ENCODE assay signal across 11 cellular contexts in genomic region chr4:76252271-76252653, GRCh38. TPM values are rescaled to one million over a fixed set of nuclear protein-coding genes. Genes with fewer than 3 reads are reported as not detected.
DNase-seq lines count a peak whose midpoint lies in the region; ATAC-seq and TF ChIP-seq lines count a peak whose summit lies in the region.
"Had no signal": no experiment of that assay in that cellular context is flagged by ENCODE, and none has a peak within 500 bp of the region (broad histone marks: within the 10 kb centered on the region; RNA-seq: fewer than 3 reads in every experiment).

No MANE protein-coding gene starts in this region.

- peaks cover 3% of the 10 kb centered on the region for H3K27me3 ChIP-seq in transverse colon

- no peak for ATAC-seq in activated T-cell treated with anti-CD3 and anti-CD28 coated beads, Interleukin-2, amount 50 U/mL, for 4 hours
- no peak for ATAC-seq in effector memory CD8-positive, alpha-beta T cell (replicated peaks)
- ATAC-seq in activated naive CD4-positive, alpha-beta T cell treated with anti-CD3 and anti-CD28 coated beads, Interleukin-2, amount 50 U/mL, for 72 hours = no peak

- H3K9me3 ChIP-seq in transverse colon = no peaks in the 10 kb centered on the region
- H3K9me3 ChIP-seq: A549 had no signal

- WGBS in transverse colon (ENCODE audit: low coverage in 1 of 2), 2 donors = 91 to 92% methylated on average over 4 to 8 of the region's 8 CpGs

- H3K4me3 Mint-ChIP-seq in activated T-cell treated with anti-CD3 and anti-CD28 coated beads, Interleukin-2, amount 50 U/mL, for 4 hours = peak overlapping the region; percentile 55
- H3K4me3 Mint-ChIP-seq in effector memory CD8-positive, alpha-beta T cell = peak overlapping the region; percentile 70 to 90
- H3K4me3 Mint-ChIP-seq in nephron = peak overlapping the region; percentile 70 to 87 (median 84)

- in situ Hi-C loops in transverse colon (cut with MboI; ENCODE audit: low pct_ligation_motif_present in 1 of 4, low pct_unique_long_range_greater_than_20kb in 1 of 4, low sequenced_read_pairs in 3 of 4) = no loop called here
- in situ Hi-C loops in KBM-7 (cut with MboI; ENCODE audit: low pct_unique_long_range_greater_than_20kb, low sequenced_read_pairs) = no loop called here

- peak overlapping the region in 3 of 4 donors; percentile 46 to 54 (median 47) for H3K27ac ChIP-seq in transverse colon

- DNase-seq in activated T-cell treated with anti-CD3 and anti-CD28 coated beads, Interleukin-2, amount 50 U/mL, for 4 hours = no peak
- no peak for DNase-seq in activated T-cell treated with anti-CD3 and anti-CD28 coated beads, Interleukin-2, amount 50 U/mL, for 1 hour
- DNase-seq in effector memory CD8-positive, alpha-beta T cell = no peak
- DNase-seq in transverse colon (no peak), KBM-7 (no peak)
- no peak for DNase-seq in activated naive CD4-positive, alpha-beta T cell treated with anti-CD3 and anti-CD28 coated beads, Interleukin-2, amount 50 U/mL, for 72 hours (ENCODE audit: low spot score in 2 of 2)
- no peak for DNase-seq in stimulated activated CD4-positive, alpha-beta T cell treated with anti-CD3 and anti-CD28 coated beads, Interleukin-1b, Interleukin-23, amount 100 ng/mL, for 48 hours
- DNase-seq: activated CD4-positive, alpha-beta T cell treated with anti-CD3 and anti-CD28 coated beads for 1 hour had no signal

- TF ChIP-seq CTCF in nephron (IDR thresholded peaks at IDR 0.05; ENCODE audit: unreplicated experiment in 3 of 3) (no peak), transverse colon (IDR thresholded peaks at IDR 0.05) (no peak)

- H3K4me3 ChIP-seq in transverse colon = peak overlapping the region in 3 of 4 donors; percentile 38 to 60 (median 50)

- no peak overlapping the region for H3K27ac Mint-ChIP-seq in effector memory CD8-positive, alpha-beta T cell
- no peak overlapping the region for H3K27ac Mint-ChIP-seq in nephron
- no peak overlapping the region for H3K27ac Mint-ChIP-seq in activated naive CD4-positive, alpha-beta T cell treated with anti-CD3 and anti-CD28 coated beads, Interleukin-2, amount 50 U/mL, for 72 hours
- H3K27ac Mint-ChIP-seq: naive thymus-derived CD4-positive, alpha-beta T cell had no signal

- no peaks in the 10 kb centered on the region for H3K36me3 Mint-ChIP-seq in activated T-cell treated with anti-CD3 and anti-CD28 coated beads, Interleukin-2, amount 50 U/mL, for 4 hours (ENCODE audit: insufficient read depth)
- H3K36me3 Mint-ChIP-seq in effector memory CD8-positive, alpha-beta T cell (ENCODE audit: insufficient read depth) = peaks cover 3% of the 10 kb centered on the region
- no peaks in the 10 kb centered on the region for H3K36me3 Mint-ChIP-seq in nephron (ENCODE audit: low read depth)
- H3K36me3 Mint-ChIP-seq in activated naive CD4-positive, alpha-beta T cell treated with anti-CD3 and anti-CD28 coated beads, Interleukin-2, amount 50 U/mL, for 72 hours = no peaks in the 10 kb centered on the region
- H3K36me3 Mint-ChIP-seq: naive thymus-derived CD4-positive, alpha-beta T cell had no signal

- intact Hi-C loops in transverse colon (cut with DNase I; ENCODE audit: low total_unique reads) = loop anchor here (5.0 kb wide), 1 partner anchor 75 kb away; no protein-coding TSS in a partner anchor

- TF ChIP-seq POLR2A in transverse colon (IDR thresholded peaks at IDR 0.05) = no peak

- TF ChIP-seq EP300 in transverse colon (IDR thresholded peaks at IDR 0.05; ENCODE audit: low read depth) = no peak

- H3K9me3 Mint-ChIP-seq in activated T-cell treated with anti-CD3 and anti-CD28 coated beads, Interleukin-2, amount 50 U/mL, for 4 hours = no peaks in the 10 kb centered on the region
- H3K9me3 Mint-ChIP-seq in effector memory CD8-positive, alpha-beta T cell = no peaks in the 10 kb centered on the region
- no peaks in the 10 kb centered on the region for H3K9me3 Mint-ChIP-seq in nephron
- H3K9me3 Mint-ChIP-seq in activated naive CD4-positive, alpha-beta T cell treated with anti-CD3 and anti-CD28 coated beads, Interleukin-2, amount 50 U/mL, for 72 hours = no peaks in the 10 kb centered on the region

- peaks cover 63% of the 10 kb centered on the region for H3K27me3 Mint-ChIP-seq in activated T-cell treated with anti-CD3 and anti-CD28 coated beads, Interleukin-2, amount 50 U/mL, for 4 hours (ENCODE audit: low read depth)
- peaks cover 83 to 91% of the 10 kb centered on the region in 2 donors for H3K27me3 Mint-ChIP-seq in effector memory CD8-positive, alpha-beta T cell
- peaks cover 66% of the 10 kb centered on the region for H3K27me3 Mint-ChIP-seq in nephron (ENCODE audit: low read depth)

- H3K4me1 Mint-ChIP-seq in activated T-cell treated with anti-CD3 and anti-CD28 coated beads, Interleukin-2, amount 50 U/mL, for 4 hours (ENCODE audit: low read depth) = peaks cover 4% of the 10 kb centered on the region
- peaks cover 4 to 8% of the 10 kb centered on the region in 2 donors for H3K4me1 Mint-ChIP-seq in effector memory CD8-positive, alpha-beta T cell (ENCODE audit: low read depth in 2 of 2)
- H3K4me1 Mint-ChIP-seq in nephron = peaks cover 8% of the 10 kb centered on the region

- peaks cover 4 to 12% (median 7%) of the 10 kb centered on the region in 4 donors for H3K4me1 ChIP-seq in transverse colon

- no peaks in the 10 kb centered on the region for H3K36me3 ChIP-seq in transverse colon

RNA-seq across cellular contexts. Expression of gene FAM47E, which starts 0.7 kb away (rescaled TPM):
- not detected for total RNA-seq in activated T-cell treated with anti-CD3 and anti-CD28 coated beads, Interleukin-2, amount 50 U/mL, for 4 hours
- 1 to 10 TPM in 3 of 4 donors, under 1 TPM in 1; 0.20 to 7.8 (median 2.8) TPM for total RNA-seq in transverse colon
- total RNA-seq in activated naive CD4-positive, alpha-beta T cell treated with anti-CD3 and anti-CD28 coated beads, Interleukin-2, amount 50 U/mL, for 72 hours = not detected

RNA-seq across cellular contexts. Expression of gene SCARB2, which starts 38.6 kb away (rescaled TPM):
- 1 to 10 TPM; 3.5 to 5.3 (median 4.6) TPM for total RNA-seq in activated T-cell treated with anti-CD3 and anti-CD28 coated beads, Interleukin-2, amount 50 U/mL, for 4 hours
- total RNA-seq in transverse colon = 100 to 1,000 TPM; 139 to 210 (median 194) TPM
- total RNA-seq in activated naive CD4-positive, alpha-beta T cell treated with anti-CD3 and anti-CD28 coated beads, Interleukin-2, amount 50 U/mL, for 72 hours = 1 to 10 TPM; 2.3 to 6.5 TPM

RNA-seq across cellular contexts. Expression of gene STBD1, which starts 54.3 kb away (rescaled TPM):
- total RNA-seq in activated T-cell treated with anti-CD3 and anti-CD28 coated beads, Interleukin-2, amount 50 U/mL, for 4 hours = under 1 TPM; 0.23 to 0.52 (median 0.34) TPM
- total RNA-seq in transverse colon = 10 to 100 TPM in 3 of 4 donors, 1 to 10 TPM in 1; 5.4 to 48.7 (median 17.0) TPM
- under 1 TPM in 1 of 2 donors, not detected in 1; 0.19 TPM for total RNA-seq in activated naive CD4-positive, alpha-beta T cell treated with anti-CD3 and anti-CD28 coated beads, Interleukin-2, amount 50 U/mL, for 72 hours

Comparison
In these comparisons a context has a peak if more than half of its experiments do, and no peak if none do; other contexts are left out.
1. RNA of gene SCARB2, which starts 38.6 kb away (total RNA-seq): 139 to 210 TPM in transverse colon; 2.3 to 6.5 TPM in activated naive CD4-positive, alpha-beta T cell treated with anti-CD3 and anti-CD28 coated beads, Interleukin-2, amount 50 U/mL, for 72 hours and 3.5 to 5.3 TPM in activated T-cell treated with anti-CD3 and anti-CD28 coated beads, Interleukin-2, amount 50 U/mL, for 4 hours; every median in the first group is over 10 times any median in the second.
2. RNA of gene STBD1, which starts 54.3 kb away (total RNA-seq): 5.4 to 48.7 TPM in transverse colon; 0.23 to 0.52 TPM in activated T-cell treated with anti-CD3 and anti-CD28 coated beads, Interleukin-2, amount 50 U/mL, for 4 hours and 0.19 TPM in activated naive CD4-positive, alpha-beta T cell treated with anti-CD3 and anti-CD28 coated beads, Interleukin-2, amount 50 U/mL, for 72 hours; every median in the first group is over 4 times any median in the second.
3. Peak in every context shown above with its lines, with median percentiles within 50 percentile points of each other: H3K4me3 Mint-ChIP-seq.